ENCODE assay signal across 13 cellular contexts in genomic region chr11:126139541-126140091, GRCh38.
DNase-seq lines count a peak whose midpoint lies in the region; ATAC-seq and TF ChIP-seq lines count a peak whose summit lies in the region.
"Had no signal": no experiment of that assay in that cellular context is flagged by ENCODE, and none has a peak within 500 bp of the region (broad histone marks: within the 10 kb centered on the region; RNA-seq: fewer than 3 reads in every experiment).

No MANE protein-coding gene starts in this region.

- no peak overlapping the region for H3K4me3 ChIP-seq in testis
- no peak overlapping the region for H3K4me3 ChIP-seq in adrenal gland
- no peak overlapping the region for H3K4me3 ChIP-seq in naive thymus-derived CD4-positive, alpha-beta T cell (ENCODE audit: low read length)
- H3K4me3 ChIP-seq: tibial nerve had no signal

- H3K27ac ChIP-seq in testis (no peak overlapping the region), adrenal gland (peak overlapping the region in 1 of 5 donors; percentile 58)
- H3K27ac ChIP-seq in naive thymus-derived CD4-positive, alpha-beta T cell (ENCODE audit: low read depth, low read length): no peak overlapping the region

- no peak for TF ChIP-seq POLR2A in testis (IDR thresholded peaks at IDR 0.05)
- no peak for TF ChIP-seq POLR2A in adrenal gland (IDR thresholded peaks at IDR 0.05)

- DNase-seq in NCI-H1694 treated with DMSO at 0.1 percent for 48 hours (lab: John Stamatoyannopoulos, UW): peak; percentile 46
- DNase-seq in cerebellar cortex (ENCODE audit: low spot score): peak; percentile 94
- peak; percentile 74 for DNase-seq in left kidney (ENCODE audit: low read depth, low spot score)
- peak; percentile 63 for DNase-seq in testis
- DNase-seq in adrenal gland: no peak
- no peak for DNase-seq in SW 1271 (lab: John Stamatoyannopoulos, UW)
- DNase-seq in naive thymus-derived CD4-positive, alpha-beta T cell: no peak
- DNase-seq: activated CD4-positive, alpha-beta T cell treated with anti-CD3 and anti-CD28 coated beads for 1 hour; activated gamma-delta T cell; effector memory CD8-positive, alpha-beta T cell had no signal

- no peaks in the 10 kb centered on the region for H3K4me1 Mint-ChIP-seq in naive thymus-derived CD4-positive, alpha-beta T cell
- H3K4me1 Mint-ChIP-seq: IgD-negative memory B cell had no signal

- H3K4me3 Mint-ChIP-seq in naive thymus-derived CD4-positive, alpha-beta T cell: no peak overlapping the region
- H3K4me3 Mint-ChIP-seq: effector memory CD8-positive, alpha-beta T cell; IgD-negative memory B cell had no signal

- no peaks in the 10 kb centered on the region for H3K36me3 Mint-ChIP-seq in naive thymus-derived CD4-positive, alpha-beta T cell
- H3K36me3 Mint-ChIP-seq: IgD-negative memory B cell had no signal

- H3K27me3 ChIP-seq in testis (no peaks in the 10 kb centered on the region), adrenal gland (peaks cover 14% of the 10 kb centered on the region)
- H3K27me3 ChIP-seq in naive thymus-derived CD4-positive, alpha-beta T cell (ENCODE audit: control insufficient read depth in 2 of 2, insufficient read depth in 2 of 2, low read length in 2 of 2): peaks cover 0 to 3% of the 10 kb centered on the region in 2 donors
- H3K27me3 ChIP-seq: tibial nerve had no signal

- no peak overlapping the region for H3K27ac Mint-ChIP-seq in naive thymus-derived CD4-positive, alpha-beta T cell
- H3K27ac Mint-ChIP-seq: effector memory CD8-positive, alpha-beta T cell had no signal

- H3K36me3 ChIP-seq in testis (ENCODE audit: low read depth, missing control alignments) (no peaks in the 10 kb centered on the region), adrenal gland (replicated peaks in 1 of 2) (no peaks in the 10 kb centered on the region)
- no peaks in the 10 kb centered on the region for H3K36me3 ChIP-seq in naive thymus-derived CD4-positive, alpha-beta T cell (ENCODE audit: control insufficient read depth in 2 of 3, insufficient read depth in 3 of 3, low read length in 3 of 3)
- H3K36me3 ChIP-seq: tibial nerve had no signal

- no peak for TF ChIP-seq CTCF in testis (IDR thresholded peaks at IDR 0.05)
- no peak for TF ChIP-seq CTCF in adrenal gland (IDR thresholded peaks at IDR 0.05)

- H3K9me3 Mint-ChIP-seq in naive thymus-derived CD4-positive, alpha-beta T cell: no peaks in the 10 kb centered on the region
- H3K9me3 Mint-ChIP-seq: effector memory CD8-positive, alpha-beta T cell had no signal

- CTCF ChIA-PET in naive thymus-derived CD4-positive, alpha-beta T cell (lab: Charles Lee): no interaction called here

- H3K4me1 ChIP-seq in testis (peaks cover 44% of the 10 kb centered on the region), adrenal gland (replicated peaks in 1 of 2) (peaks cover 0 to 10% of the 10 kb centered on the region in 2 donors)
- no peaks in the 10 kb centered on the region for H3K4me1 ChIP-seq in naive thymus-derived CD4-positive, alpha-beta T cell (ENCODE audit: control insufficient read depth in 2 of 2, insufficient read depth in 2 of 2, low read length in 2 of 2)

- H3K9me3 ChIP-seq in testis (no peaks in the 10 kb centered on the region), adrenal gland (replicated peaks in 1 of 3) (no peaks in the 10 kb centered on the region)
- no peaks in the 10 kb centered on the region for H3K9me3 ChIP-seq in naive thymus-derived CD4-positive, alpha-beta T cell (ENCODE audit: control insufficient read depth in 2 of 3, low read length in 3 of 3)
- H3K9me3 ChIP-seq: tibial nerve had no signal

- H3K27me3 Mint-ChIP-seq in naive thymus-derived CD4-positive, alpha-beta T cell: peaks cover 10 to 25% (median 15%) of the 10 kb centered on the region in 5 donors

- POLR2A ChIA-PET in naive thymus-derived CD4-positive, alpha-beta T cell (lab: Charles Lee): no interaction called here

- no peak for ATAC-seq in HG03457 (IDR thresholded peaks at IDR 0.05; ENCODE audit: unreplicated experiment)
- ATAC-seq in naive thymus-derived CD4-positive, alpha-beta T cell: no peak
- ATAC-seq: effector memory CD8-positive, alpha-beta T cell had no signal

- WGBS in testis, 2 donors: 30 to 42% methylated on average over 5 of the region's 5 CpGs
- 43 to 59% (median 52%) methylated on average over 5 of the region's 5 CpGs for WGBS in adrenal gland, 4 donors

- intact Hi-C loops in testis (cut with DNase I; ENCODE audit: low total_unique reads) (no loop called here), adrenal gland (cut with DNase I) (no loop called here)
- intact Hi-C loops in naive thymus-derived CD4-positive, alpha-beta T cell (cut with micrococcal nuclease): no loop called here

Comparison
In these comparisons a context has a peak if more than half of its experiments do, and no peak if none do; other contexts are left out.
1. DNase-seq: peak in NCI-H1694 treated with DMSO at 0.1 percent for 48 hours (single experiment), cerebellar cortex (single experiment), left kidney (single experiment) and testis (single experiment); none in adrenal gland (0 of 7), SW 1271 (0 of 2) and naive thymus-derived CD4-positive, alpha-beta T cell (0 of 9).